Comparison of ENCODE assay signal across 15 cellular contexts in genomic region chr19:49359851-49360845, GRCh38. TPM values are rescaled to one million over a fixed set of nuclear protein-coding genes. Genes with fewer than 3 reads are reported as not detected.
A peak's percentile ranks its signal among the peaks of the same experiment; 100 is the strongest.
DNase-seq lines count a peak whose midpoint lies in the region; ATAC-seq, FAIRE-seq and TF ChIP-seq lines count a peak whose summit lies in the region.
"Had no signal": no experiment of that assay in that cellular context is flagged by ENCODE, and none has a peak within 500 bp of the region (broad histone marks: within the 10 kb centered on the region; RNA-seq: fewer than 3 reads in every experiment).

No MANE protein-coding gene starts in this region.

- peaks cover 2% of the 10 kb centered on the region; the same call in 1 of the 2 replicates for H3K9me3 ChIP-seq in AG04450 (ENCODE audit: control insufficient read depth, insufficient read depth, low read length)
- no peaks in the 10 kb centered on the region for H3K9me3 ChIP-seq in esophagus muscularis mucosa
- H3K9me3 ChIP-seq in parathyroid adenoma (ENCODE audit: control insufficient read depth, low read length), result no peaks in the 10 kb centered on the region
- H3K9me3 ChIP-seq: neutrophil had no signal

- no peaks in the 10 kb centered on the region for H3K79me2 ChIP-seq in parathyroid adenoma

- H3K4me3 ChIP-seq in AG04450 (ENCODE audit: low read depth, low read length), result peak overlapping the region; percentile 92
- H3K4me3 ChIP-seq in LNCaP clone FGC (ENCODE audit: low read depth, low read length), result peak overlapping the region; percentile 90; the same call in 1 of the 2 replicates
- peak overlapping the region in 1 of 4 donors; percentile 59 for H3K4me3 ChIP-seq in esophagus muscularis mucosa
- no peak overlapping the region for H3K4me3 ChIP-seq in parathyroid adenoma (ENCODE audit: low read depth, low read length)
- H3K4me3 ChIP-seq: BLaER1 treated with 17β-estradiol and CSF1 and Interleukin-3, amounts not matched to agents 10 nM and 100 nM had no signal

- FAIRE-seq in urothelium cell line (lab: Jason Lieb, UNC), result no peak
- FAIRE-seq: TTC549 had no signal

- WGBS in esophagus muscularis mucosa, result 73% methylated on average over 17 of the region's 17 CpGs

- no peak for TF ChIP-seq EP300 in esophagus muscularis mucosa (IDR thresholded peaks at IDR 0.05)

- H3K9ac ChIP-seq in parathyroid adenoma, result no peak overlapping the region
- H3K9ac ChIP-seq: BLaER1 treated with 17β-estradiol and CSF1 and Interleukin-3, amounts not matched to agents 10 nM and 100 nM had no signal

- DNase-seq in AG04450 (ENCODE audit: low read depth, low spot score) (no peak), LNCaP clone FGC (ENCODE audit: low read depth) (no peak), esophagus muscularis mucosa (ENCODE audit: extremely low spot score) (no peak), urothelium cell line (ENCODE audit: low spot score) (no peak), activated gamma-delta T cell treated with Interleukin-2 at 50 U/mL for 16 hours (no peak)
- DNase-seq: activated T-cell treated with anti-CD3 and anti-CD28 coated beads, Interleukin-2, amount 50 U/mL, for 48 hours; cerebellar nuclear complex; NCI-H1417; OCI-M1 had no signal

- TF ChIP-seq CTCF in AG04450 (IDR thresholded peaks at IDR 0.05; ENCODE audit: low read depth, low read length) (no peak), LNCaP clone FGC (IDR thresholded peaks at IDR 0.05; ENCODE audit: control insufficient read depth, extremely low read depth, insufficient read depth) (no peak), esophagus muscularis mucosa (IDR thresholded peaks at IDR 0.05) (no peak), parathyroid adenoma (IDR thresholded peaks at IDR 0.05) (no peak)

- H3K27ac ChIP-seq in AG04450 (ENCODE audit: low read depth, low read length) (no peak overlapping the region), esophagus muscularis mucosa (replicated peaks in 1 of 4) (peak overlapping the region; percentile 88 to 97 (median 94)), parathyroid adenoma (peak overlapping the region; percentile 6)
- H3K27ac ChIP-seq: BLaER1 treated with 17β-estradiol and CSF1 and Interleukin-3, amounts not matched to agents 10 nM and 100 nM; neutrophil had no signal

- POLR2A ChIA-PET in AG04450 (lab: Yijun Ruan, JAX), result interaction anchor here (0.7 kb wide), 1 partner anchor 20 kb away, joined by 3 read pairs; no protein-coding TSS in a partner anchor

- CTCF ChIA-PET in AG04450 (lab: Charles Lee), result no interaction called here

- no peak overlapping the region for H2AFZ ChIP-seq in parathyroid adenoma

- H3K4me1 ChIP-seq in esophagus muscularis mucosa (peaks cover 21 to 71% (median 66%) of the 10 kb centered on the region in 4 donors), parathyroid adenoma (peaks cover 2% of the 10 kb centered on the region)

- H3K27me3 ChIP-seq in AG04450 (ENCODE audit: control insufficient read depth, insufficient read depth, low read length), result no peaks in the 10 kb centered on the region
- H3K27me3 ChIP-seq in esophagus muscularis mucosa, result no peaks in the 10 kb centered on the region
- no peaks in the 10 kb centered on the region for H3K27me3 ChIP-seq in parathyroid adenoma (ENCODE audit: control insufficient read depth, insufficient read depth, low read length)

- H3K4me2 ChIP-seq in parathyroid adenoma (ENCODE audit: low read length), result no peak overlapping the region
- H3K4me2 ChIP-seq: BLaER1 treated with 17β-estradiol and CSF1 and Interleukin-3, amounts not matched to agents 10 nM and 100 nM had no signal

- H3K36me3 ChIP-seq in esophagus muscularis mucosa (peaks cover 12 to 44% (median 39%) of the 10 kb centered on the region in 4 donors), parathyroid adenoma (ENCODE audit: control insufficient read depth, insufficient read depth, low read length) (no peaks in the 10 kb centered on the region)
- H3K36me3 ChIP-seq: BLaER1 treated with 17β-estradiol and CSF1 and Interleukin-3, amounts not matched to agents 10 nM and 100 nM; neutrophil had no signal

- ATAC-seq in GM18519 (IDR thresholded peaks at IDR 0.05; ENCODE audit: low FRiP score, unreplicated experiment) (no peak), GM21360 (IDR thresholded peaks at IDR 0.05; ENCODE audit: unreplicated experiment) (no peak)

- TF ChIP-seq POLR2A in esophagus muscularis mucosa (IDR thresholded peaks at IDR 0.05; ENCODE audit: low read depth), result no peak

- intact Hi-C loops in esophagus muscularis mucosa (cut with DNase I), result no loop called here

RNA-seq across cellular contexts. Expression of gene TEAD2, which starts 2.1 kb away (rescaled TPM):
- polyA plus RNA-seq in AG04450 (2011; rRNA removed), result 32.8 and 41.7 TPM in 2 replicates
- 52.6 and 80.2 TPM in 2 replicates for polyA minus RNA-seq in AG04450 (2011; rRNA and poly(A)+ RNA removed)
- 10 to 100 TPM; 40.7 to 73.2 (median 60.5) TPM for total RNA-seq in esophagus muscularis mucosa

RNA-seq across cellular contexts. Expression of gene DKKL1, which starts 3.5 kb away (rescaled TPM):
- polyA plus RNA-seq in AG04450 (2011; rRNA removed), result 0.14 TPM in 1 of 2 replicates, not detected in the other
- polyA minus RNA-seq in AG04450 (2011; rRNA and poly(A)+ RNA removed), result not detected in 2 replicates
- under 1 TPM in 3 of 4 donors, not detected in 1; 0.40 to 0.83 (median 0.83) TPM for total RNA-seq in esophagus muscularis mucosa

RNA-seq across cellular contexts. Expression of gene CD37, which starts 24.9 kb away (rescaled TPM):
- not detected in 2 replicates for polyA plus RNA-seq in AG04450 (2011; rRNA removed)
- not detected in 2 replicates for polyA minus RNA-seq in AG04450 (2011; rRNA and poly(A)+ RNA removed)
- total RNA-seq in esophagus muscularis mucosa, result 10 to 100 TPM in 2 of 4 donors, 1 to 10 TPM in 2; 8.0 to 22.4 (median 11.6) TPM

RNA-seq across cellular contexts. Expression of gene KASH5, which starts 27.9 kb away (rescaled TPM):
- polyA plus RNA-seq in AG04450 (2011; rRNA removed), result not detected in 2 replicates
- not detected in 2 replicates for polyA minus RNA-seq in AG04450 (2011; rRNA and poly(A)+ RNA removed)
- total RNA-seq in esophagus muscularis mucosa, result not detected

RNA-seq across cellular contexts. Expression of gene SLC6A16, which starts 35.2 kb away (rescaled TPM):
- 1.5 and 1.6 TPM in 2 replicates for polyA plus RNA-seq in AG04450 (2011; rRNA removed)
- 1.3 and 2.7 TPM in 2 replicates for polyA minus RNA-seq in AG04450 (2011; rRNA and poly(A)+ RNA removed)
- total RNA-seq in esophagus muscularis mucosa, result 1 to 10 TPM in 3 of 4 donors, under 1 TPM in 1; 0.83 to 4.1 (median 2.5) TPM
